ENCODE assay signal across 12 cellular contexts in the genomic region with DNA sequence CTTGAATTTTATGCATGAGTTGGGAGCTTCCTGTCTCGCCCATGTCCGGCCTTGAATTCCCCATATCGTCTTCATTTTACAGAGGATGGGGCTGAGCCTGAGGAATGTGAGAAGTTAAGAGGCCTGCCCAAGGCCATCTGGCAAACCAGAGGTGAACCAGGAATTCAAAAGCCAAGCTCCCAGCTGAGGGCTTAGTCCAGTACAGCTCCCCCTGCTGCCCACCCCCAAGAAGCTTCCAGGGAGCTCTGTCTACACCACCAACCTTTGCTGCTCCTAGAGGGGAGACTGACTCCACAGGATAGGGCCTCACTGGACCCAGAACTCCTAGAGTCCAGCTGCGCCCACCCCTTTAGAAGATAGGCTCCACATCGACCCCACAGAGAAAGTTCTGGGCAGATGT. TPM values are rescaled to one million over a fixed set of nuclear protein-coding genes. Genes with fewer than 3 reads are reported as not detected.
DNase-seq lines count a peak whose midpoint lies in the region; ATAC-seq, FAIRE-seq and TF ChIP-seq lines count a peak whose summit lies in the region.
"Had no signal": no experiment of that assay in that cellular context is flagged by ENCODE, and none has a peak within 500 bp of the region (broad histone marks: within the 10 kb centered on the region; RNA-seq: fewer than 3 reads in every experiment).

No MANE protein-coding gene starts in this region.

- RAD21 ChIA-PET in GM12878 (lab: Charles Lee; ENCODE audit: unreplicated experiment) = interaction anchor here (1.5 to 1.7 kb wide), 2 partner anchors 491 to 666 kb away, joined by 3 to 4 read pairs; no protein-coding TSS in a partner anchor

- peaks cover 86% of the 10 kb centered on the region for H3K27me3 Mint-ChIP-seq in neural crest cell (ENCODE audit: low read depth)
- H3K27me3 Mint-ChIP-seq in activated T-helper 1 cell treated with anti-CD3 and anti-CD28 coated beads, Interleukin-12 subunit alpha, Interleukin-12 subunit beta, Interleukin-2, Interleukin-4 antibody, amounts not matched to agents 30 ng/mL and 10 ng/mL and 1 ng/mL, durations not matched to agents 14 hours and 24 hours and 36 hours (ENCODE audit: insufficient read depth) = peaks cover 2% of the 10 kb centered on the region

- H3K27me3 ChIP-seq in GM12878 (replicated peaks in 1 of 2; ENCODE audit: control insufficient read depth in 2 of 2, insufficient read depth in 2 of 2, low read length in 1 of 2) = no peaks in the 10 kb centered on the region

- H3K9me3 ChIP-seq in GM12878 (replicated peaks; ENCODE audit: control insufficient read depth, insufficient read depth, low read length) = no peaks in the 10 kb centered on the region

- no peak for TF ChIP-seq RAD21 in GM12878 (IDR thresholded peaks at IDR 0.05; ENCODE audit: insufficient read depth, low read depth, low read length)

- H3K4me3 ChIP-seq in GM12878 = no peak overlapping the region

- no peak overlapping the region for H3K4me3 Mint-ChIP-seq in neural crest cell
- H3K4me3 Mint-ChIP-seq in activated T-helper 1 cell treated with anti-CD3 and anti-CD28 coated beads, Interleukin-12 subunit alpha, Interleukin-12 subunit beta, Interleukin-2, Interleukin-4 antibody, amounts not matched to agents 30 ng/mL and 10 ng/mL and 1 ng/mL, durations not matched to agents 14 hours and 24 hours and 36 hours = no peak overlapping the region
- H3K4me3 Mint-ChIP-seq: activated T-helper 17 cell treated with anti-CD3 and anti-CD28 coated beads, Interleukin-2, amount 50 U/mL, for 72 hours had no signal

- H3K4me1 ChIP-seq in GM12878 (ENCODE audit: control insufficient read depth, insufficient read depth, low read length) = no peaks in the 10 kb centered on the region

- H3K27ac Mint-ChIP-seq in neural crest cell (ENCODE audit: unreplicated experiment) = no peak overlapping the region
- H3K27ac Mint-ChIP-seq in activated T-helper 1 cell treated with anti-CD3 and anti-CD28 coated beads, Interleukin-12 subunit alpha, Interleukin-12 subunit beta, Interleukin-2, Interleukin-4 antibody, amounts not matched to agents 30 ng/mL and 10 ng/mL and 1 ng/mL, durations not matched to agents 14 hours and 24 hours and 36 hours = no peak overlapping the region
- H3K27ac Mint-ChIP-seq: activated T-helper 17 cell treated with anti-CD3 and anti-CD28 coated beads, Interleukin-2, amount 50 U/mL, for 72 hours had no signal

- H3K4me2 ChIP-seq in GM12878 (ENCODE audit: control insufficient read depth, insufficient read depth) = no peak overlapping the region

- H3K27ac ChIP-seq in GM12878 (ENCODE audit: control insufficient read depth, insufficient read depth) = no peak overlapping the region

- H3K36me3 Mint-ChIP-seq in neural crest cell (ENCODE audit: low read depth) = no peaks in the 10 kb centered on the region
- no peaks in the 10 kb centered on the region for H3K36me3 Mint-ChIP-seq in activated T-helper 1 cell treated with anti-CD3 and anti-CD28 coated beads, Interleukin-12 subunit alpha, Interleukin-12 subunit beta, Interleukin-2, Interleukin-4 antibody, amounts not matched to agents 30 ng/mL and 10 ng/mL and 1 ng/mL, durations not matched to agents 14 hours and 24 hours and 36 hours (ENCODE audit: low read depth)

- DNase-seq in NCI-H510A treated with DMSO at 0.1 percent for 48 hours (lab: John Stamatoyannopoulos, UW) (peak; percentile 43), NCI-H510A (lab: John Stamatoyannopoulos, UW) (no peak), KBM-7 (peak; percentile 12), GM12878 (ENCODE audit: low read depth, low spot score) (no peak), neural crest cell (ENCODE audit: low read depth, low spot score) (no peak), NCI-H446 treated with DMSO at 0.1 percent for 48 hours (lab: John Stamatoyannopoulos, UW) (no peak), NCI-H1436 treated with DMSO at 0.1 percent for 48 hours (lab: John Stamatoyannopoulos, UW) (no peak)
- no peak for DNase-seq in activated T-helper 1 cell treated with anti-CD3 and anti-CD28 coated beads, Interleukin-12 subunit alpha, Interleukin-12 subunit beta, Interleukin-2, Interleukin-4 antibody, amounts not matched to agents 30 ng/mL and 10 ng/mL and 1 ng/mL, durations not matched to agents 14 hours and 24 hours and 36 hours (ENCODE audit: low spot score)
- DNase-seq: stimulated activated naive CD4-positive, alpha-beta T cell treated with Interleukin-2 at 50 U/mL for 16 hours had no signal

- in situ Hi-C loops in KBM-7 (cut with MboI; ENCODE audit: low pct_unique_long_range_greater_than_20kb, low sequenced_read_pairs) (no loop called here), GM12878 (cut with MboI) (no loop called here)

- H3K36me3 ChIP-seq in GM12878 (ENCODE audit: control insufficient read depth in 2 of 2, insufficient read depth in 2 of 2, low read length in 1 of 2) = no peaks in the 10 kb centered on the region

- POLR2A ChIA-PET in GM12878 (lab: Charles Lee) = no interaction called here

- WGBS in GM12878 (ENCODE audit: insufficient coverage, insufficient replicate concordance, low lambda C conversion rate, missing lambda C conversion rate) = 0% methylated on average over 5 of the region's 5 CpGs

- TF ChIP-seq EP300 in GM12878 (IDR thresholded peaks at IDR 0.05; ENCODE audit: borderline replicate concordance in 1 of 2, control insufficient read depth in 1 of 2, low read depth in 2 of 2, low read length in 2 of 2) = no peak

- TF ChIP-seq CTCF in GM12878 (IDR thresholded peaks at IDR 0.05 in 2 of 3, conservative IDR thresholded peaks at IDR 0.05 in 1 of 3; ENCODE audit: control insufficient read depth in 2 of 3, extremely low read depth in 1 of 3, insufficient read depth in 1 of 3, low read depth in 3 of 3, low read length in 3 of 3) = peak; percentile 24 to 36 (median 34); a peak in 4 of 6 replicates
- TF ChIP-seq CTCF in neural crest cell (conservative IDR thresholded peaks at IDR 0.05) = peak; percentile 38

- CTCF ChIA-PET in GM12878 (lab: Yijun Ruan, JAX) = interaction anchor here (0.9 to 7.2 kb wide), 6 partner anchors 8 to 667 kb away, joined by 3 to 61 read pairs (median 4); no protein-coding TSS in a partner anchor

- no peaks in the 10 kb centered on the region for H3K9me3 Mint-ChIP-seq in neural crest cell
- H3K9me3 Mint-ChIP-seq in activated T-helper 1 cell treated with anti-CD3 and anti-CD28 coated beads, Interleukin-12 subunit alpha, Interleukin-12 subunit beta, Interleukin-2, Interleukin-4 antibody, amounts not matched to agents 30 ng/mL and 10 ng/mL and 1 ng/mL, durations not matched to agents 14 hours and 24 hours and 36 hours = no peaks in the 10 kb centered on the region
- H3K9me3 Mint-ChIP-seq: activated T-helper 17 cell treated with anti-CD3 and anti-CD28 coated beads, Interleukin-2, amount 50 U/mL, for 72 hours had no signal

- no peak for FAIRE-seq in GM12878 (lab: Jason Lieb, UNC)

- peak; percentile 49; the same call in 2 of the 3 replicates for ATAC-seq in GM12878
- ATAC-seq: activated T-helper 17 cell treated with anti-CD3 and anti-CD28 coated beads, Interleukin-2, amount 50 U/mL, for 72 hours had no signal

- TF ChIP-seq POLR2A in GM12878 (IDR thresholded peaks at IDR 0.05; ENCODE audit: low read depth, low read length) = no peak

- H4K20me1 ChIP-seq in GM12878 (ENCODE audit: control insufficient read depth, insufficient read depth) = no peaks in the 10 kb centered on the region

- no peaks in the 10 kb centered on the region for H3K79me2 ChIP-seq in GM12878 (ENCODE audit: control insufficient read depth, insufficient read depth, low read length)

- no TSS peak for BruUV-seq in GM12878 (replicated peaks; lab: Mats Ljungman, UMichigan)

- H3K9ac ChIP-seq in GM12878 (ENCODE audit: control insufficient read depth, insufficient read depth, low read length) = no peak overlapping the region

- H2AFZ ChIP-seq in GM12878 (ENCODE audit: control insufficient read depth, low read depth, low read length) = no peak overlapping the region

- intact Hi-C loops in GM12878 (cut with micrococcal nuclease; ENCODE audit: unreplicated experiment) = no loop called here
- intact Hi-C loops in activated T-helper 1 cell treated with anti-CD3 and anti-CD28 coated beads, Interleukin-12 subunit alpha, Interleukin-12 subunit beta, Interleukin-2, Interleukin-4 antibody, amounts not matched to agents 30 ng/mL and 10 ng/mL and 1 ng/mL, durations not matched to agents 14 hours and 24 hours and 36 hours (cut with micrococcal nuclease) = no loop called here

- SMC1A ChIA-PET in GM12878 (lab: Charles Lee; ENCODE audit: uncharacterized antibody, unreplicated experiment) = interaction anchor here (1.3 kb wide), 1 partner anchor 666 kb away, joined by 4 read pairs; no protein-coding TSS in a partner anchor

- H3K4me1 Mint-ChIP-seq in neural crest cell = no peaks in the 10 kb centered on the region
- H3K4me1 Mint-ChIP-seq in activated T-helper 1 cell treated with anti-CD3 and anti-CD28 coated beads, Interleukin-12 subunit alpha, Interleukin-12 subunit beta, Interleukin-2, Interleukin-4 antibody, amounts not matched to agents 30 ng/mL and 10 ng/mL and 1 ng/mL, durations not matched to agents 14 hours and 24 hours and 36 hours (ENCODE audit: low read depth) = no peaks in the 10 kb centered on the region

TF ChIP-seq in GM12878, 131 proteins besides CTCF, POLR2A, EP300 and RAD21 (continues in another document):
- TF ChIP-seq SMC3 (IDR thresholded peaks at IDR 0.05; ENCODE audit: borderline replicate concordance, low read length) (0 out of 2 replicates have a peak, but pooled peaks have one; percentile 11), MEF2B (IDR thresholded peaks at IDR 0.05; ENCODE audit: partially characterized antibody, poor library complexity, severe bottlenecking) (no peak), TAF1 (IDR thresholded peaks at IDR 0.05; ENCODE audit: borderline replicate concordance, low read depth, low read length) (no peak)

RNA-seq across cellular contexts. Expression of a gene that starts 20.7 kb away (rescaled TPM):
- total RNA-seq in GM12878 (2013; cell fraction: nucleolus; rRNA removed) = not detected in 2 replicates
- total RNA-seq in GM12878 (2014; rRNA removed) (not detected in 2 replicates), GM12878 (2014; rRNA removed; fragmentation: Illumina TruSeq; extraction: Trizol) (not detected in 2 replicates), GM12878 (2021) (not detected in 2 replicates), neural crest cell (not detected in 2 replicates)
- polyA plus RNA-seq in GM12878 (2011; ENCODE audit: low read depth) = not detected
- polyA plus RNA-seq in GM12878 (2011; rRNA removed) (not detected in 2 replicates), GM12878 (2014; fragmentation: Illumina TruSeq; extraction: Trizol) (not detected in 2 replicates), GM12878 (2014; fragmentation: Nextera tagmentation; extraction: Ambion mirVana) (not detected), GM12878 (2014; rRNA removed) (not detected in 2 replicates), GM12878 (2016; fragmentation: Nextera tagmentation; extraction: Ambion mirVana) (not detected)
- not detected in 2 replicates for polyA plus RNA-seq in GM12878 (2011; cell fraction: cytosol; rRNA removed)
- polyA plus RNA-seq in GM12878 (2011; cell fraction: nucleus; rRNA removed) = not detected in 2 replicates
- polyA plus RNA-seq in GM12878 (2012) = not detected in 2 replicates
- not detected in 2 replicates for polyA minus RNA-seq in GM12878 (2011; rRNA and poly(A)+ RNA removed)
- not detected in 2 replicates for polyA minus RNA-seq in GM12878 (2011; cell fraction: cytosol; rRNA and poly(A)+ RNA removed)
- polyA minus RNA-seq in GM12878 (2011; cell fraction: nucleus; rRNA and poly(A)+ RNA removed) = not detected in 2 replicates
- not detected in 2 replicates for total RNA-seq in activated T-helper 1 cell treated with anti-CD3 and anti-CD28 coated beads, Interleukin-12 subunit alpha, Interleukin-12 subunit beta, Interleukin-2, Interleukin-4 antibody, amounts not matched to agents 30 ng/mL and 10 ng/mL and 1 ng/mL, durations not matched to agents 14 hours and 24 hours and 36 hours
- total RNA-seq: activated T-helper 17 cell treated with anti-CD3 and anti-CD28 coated beads, Interleukin-2, amount 50 U/mL, for 72 hours; liver; skeletal muscle tissue had no signal
- polyA plus RNA-seq: liver had no signal

Comparison
In these comparisons a context has a peak if more than half of its experiments do, and no peak if none do; other contexts are left out.
1. DNase-seq: peak in NCI-H510A treated with DMSO at 0.1 percent for 48 hours (single experiment) and KBM-7 (single experiment); none in NCI-H510A (single experiment), GM12878 (single experiment), neural crest cell (single experiment), activated T-helper 1 cell treated with anti-CD3 and anti-CD28 coated beads, Interleukin-12 subunit alpha, Interleukin-12 subunit beta, Interleukin-2, Interleukin-4 antibody, amounts not matched to agents 30 ng/mL and 10 ng/mL and 1 ng/mL, durations not matched to agents 14 hours and 24 hours and 36 hours (single experiment), NCI-H446 treated with DMSO at 0.1 percent for 48 hours (single experiment) and NCI-H1436 treated with DMSO at 0.1 percent for 48 hours (single experiment).